1 cellular context compared by ENCODE assay signal in the genomic region with DNA sequence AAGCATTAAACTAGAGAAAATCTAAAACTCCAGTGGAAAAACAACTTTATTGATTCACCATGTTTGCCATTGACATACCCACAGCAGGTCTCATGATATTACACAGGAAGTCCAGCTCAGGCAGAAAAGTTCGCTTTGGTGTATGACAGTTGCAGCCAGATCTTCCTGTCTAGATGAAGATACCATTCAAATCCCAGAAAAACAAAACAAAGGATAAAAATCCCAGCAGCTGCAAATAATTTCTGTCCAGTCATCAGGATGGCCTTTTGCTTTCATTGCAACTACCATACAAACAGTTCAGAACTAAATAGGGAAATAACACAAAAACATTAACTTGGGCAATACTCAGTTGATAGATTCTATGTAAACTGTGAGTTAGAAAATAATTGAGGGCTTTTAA.
TF ChIP-seq lines count a peak whose summit lies in the region.

No MANE protein-coding gene starts in this region.

TF ChIP-seq in endothelial cell of umbilical vein, 7 proteins besides CTCF, POLR2A, EP300 and RAD21:
- TF ChIP-seq FOS (IDR thresholded peaks at IDR 0.05; ENCODE audit: borderline replicate concordance, insufficient read depth, low read length) (no peak), JUN (IDR thresholded peaks at IDR 0.05; ENCODE audit: borderline replicate concordance, insufficient read depth, insufficient read length, low read depth) (no peak), EZH2 (IDR thresholded peaks at IDR 0.05; ENCODE audit: borderline replicate concordance, low read depth, low read length, severe bottlenecking) (no peak), MYC (IDR thresholded peaks at IDR 0.05; ENCODE audit: low read depth, low read length) (no peak), POLR2AphosphoS5 (IDR thresholded peaks at IDR 0.05; ENCODE audit: insufficient read depth, low read depth, low read length) (no peak), GATA2 (IDR thresholded peaks at IDR 0.05; ENCODE audit: insufficient read depth, insufficient read length, low read depth, low read length) (no peak)
- TF ChIP-seq, protein P1, sequence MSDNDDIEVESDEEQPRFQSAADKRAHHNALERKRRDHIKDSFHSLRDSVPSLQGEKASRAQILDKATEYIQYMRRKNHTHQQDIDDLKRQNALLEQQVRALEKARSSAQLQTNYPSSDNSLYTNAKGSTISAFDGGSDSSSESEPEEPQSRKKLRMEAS (IDR thresholded peaks at IDR 0.05; ENCODE audit: insufficient read depth, insufficient read length), result no peak
